Comparison of ENCODE assay signal across 9 cellular contexts in genomic region chr14:71289536-71289935, GRCh38. TPM values are rescaled to one million over a fixed set of nuclear protein-coding genes. Genes with fewer than 3 reads are reported as not detected.
DNase-seq lines count a peak whose midpoint lies in the region; ATAC-seq and TF ChIP-seq lines count a peak whose summit lies in the region.
"Had no signal": no experiment of that assay in that cellular context is flagged by ENCODE, and none has a peak within 500 bp of the region (broad histone marks: within the 10 kb centered on the region; RNA-seq: fewer than 3 reads in every experiment).

No MANE protein-coding gene starts in this region.

- TF ChIP-seq POLR2A in Peyer's patch (IDR thresholded peaks at IDR 0.05): no peak

- H3K4me2 ChIP-seq in GM23248 (ENCODE audit: unreplicated experiment): no peak overlapping the region

- H3K9me3 ChIP-seq in Peyer's patch (no peaks in the 10 kb centered on the region), GM23248 (ENCODE audit: low read depth) (no peaks in the 10 kb centered on the region)

- no peak overlapping the region for H2AFZ ChIP-seq in GM23248

- H3K4me1 Mint-ChIP-seq in activated T-cell treated with anti-CD3 and anti-CD28 coated beads, Interleukin-2, amount 50 U/mL, for 72 hours (ENCODE audit: low read depth): peaks cover 21% of the 10 kb centered on the region
- peaks cover 28% of the 10 kb centered on the region for H3K4me1 Mint-ChIP-seq in stimulated activated effector memory CD8-positive, alpha-beta T cell treated with anti-CD3 and anti-CD28 coated beads, Interleukin-12 subunit alpha, Interleukin-12 subunit beta, amount 100 ng/mL, for 72 hours

- DNase-seq in activated T-cell treated with anti-CD3 and anti-CD28 coated beads, Interleukin-2, amount 50 U/mL, for 72 hours: peak; percentile 18 to 21
- no peak for DNase-seq in activated T-cell treated with anti-CD3 and anti-CD28 coated beads, Interleukin-2, amount 50 U/mL, for 1 hour
- DNase-seq in Peyer's patch: peak in 2 of 3 donors; percentile 27 to 61
- peak in 1 of 2 donors; percentile 53 for DNase-seq in stimulated activated effector memory CD8-positive, alpha-beta T cell treated with anti-CD3 and anti-CD28 coated beads, Interleukin-12 subunit alpha, Interleukin-12 subunit beta, amount 100 ng/mL, for 72 hours (ENCODE audit: low spot score in 2 of 2)
- DNase-seq in GM23248: no peak
- no peak for DNase-seq in posterior cingulate gyrus
- DNase-seq: tibial artery had no signal

- H3K4me3 ChIP-seq in Peyer's patch (no peak overlapping the region), GM23248 (no peak overlapping the region)
- H3K4me3 ChIP-seq: tibial artery had no signal

- H3K27me3 ChIP-seq in Peyer's patch (no peaks in the 10 kb centered on the region), GM23248 (replicated peaks; ENCODE audit: insufficient read depth) (no peaks in the 10 kb centered on the region)
- H3K27me3 ChIP-seq: tibial artery had no signal

- peaks cover 0 to 4% of the 10 kb centered on the region in 2 donors for H3K9me3 Mint-ChIP-seq in activated T-cell treated with anti-CD3 and anti-CD28 coated beads, Interleukin-2, amount 50 U/mL, for 72 hours
- H3K9me3 Mint-ChIP-seq in stimulated activated effector memory CD8-positive, alpha-beta T cell treated with anti-CD3 and anti-CD28 coated beads, Interleukin-12 subunit alpha, Interleukin-12 subunit beta, amount 100 ng/mL, for 72 hours: no peaks in the 10 kb centered on the region

- H3K36me3 ChIP-seq in Peyer's patch (no peaks in the 10 kb centered on the region), GM23248 (ENCODE audit: low read depth) (no peaks in the 10 kb centered on the region)
- H3K36me3 ChIP-seq: tibial artery had no signal

- H3K9me2 ChIP-seq in GM23248 (ENCODE audit: insufficient read depth): no peaks in the 10 kb centered on the region

- TF ChIP-seq CTCF in Peyer's patch (IDR thresholded peaks at IDR 0.05): no peak

- no peak overlapping the region for H3K9ac ChIP-seq in GM23248

- in situ Hi-C loops in GM23248 (cut with MboI): no loop called here

- no peak overlapping the region for H3K27ac Mint-ChIP-seq in activated T-cell treated with anti-CD3 and anti-CD28 coated beads, Interleukin-2, amount 50 U/mL, for 72 hours
- H3K27ac Mint-ChIP-seq in stimulated activated effector memory CD8-positive, alpha-beta T cell treated with anti-CD3 and anti-CD28 coated beads, Interleukin-12 subunit alpha, Interleukin-12 subunit beta, amount 100 ng/mL, for 72 hours: peak overlapping the region; percentile 77

- H4K20me1 ChIP-seq in GM23248 (ENCODE audit: insufficient read depth): no peaks in the 10 kb centered on the region

- peaks cover 2 to 3% of the 10 kb centered on the region in 2 donors for H3K36me3 Mint-ChIP-seq in activated T-cell treated with anti-CD3 and anti-CD28 coated beads, Interleukin-2, amount 50 U/mL, for 72 hours (ENCODE audit: insufficient read depth in 2 of 2)
- no peaks in the 10 kb centered on the region for H3K36me3 Mint-ChIP-seq in stimulated activated effector memory CD8-positive, alpha-beta T cell treated with anti-CD3 and anti-CD28 coated beads, Interleukin-12 subunit alpha, Interleukin-12 subunit beta, amount 100 ng/mL, for 72 hours

- peaks cover 8% of the 10 kb centered on the region for H3K27me3 Mint-ChIP-seq in activated T-cell treated with anti-CD3 and anti-CD28 coated beads, Interleukin-2, amount 50 U/mL, for 72 hours (ENCODE audit: low read depth)

- H3K27ac ChIP-seq in Peyer's patch: no peak overlapping the region
- H3K27ac ChIP-seq in GM23248: no peak overlapping the region
- H3K27ac ChIP-seq: tibial artery had no signal

- intact Hi-C loops in posterior cingulate gyrus (cut with DNase I): no loop called here

- WGBS in GM23248 (ENCODE audit: low coverage in 1 of 2, low lambda C conversion rate in 2 of 2, missing lambda C conversion rate in 2 of 2), 2 experiments: 96 to 98% methylated on average over 4 of the region's 4 CpGs

- peaks cover 6% of the 10 kb centered on the region for H3F3A ChIP-seq in GM23248 (ENCODE audit: insufficient read depth)

- peak overlapping the region; percentile 34 to 64 for H3K4me3 Mint-ChIP-seq in activated T-cell treated with anti-CD3 and anti-CD28 coated beads, Interleukin-2, amount 50 U/mL, for 72 hours
- peak overlapping the region; percentile 31 for H3K4me3 Mint-ChIP-seq in stimulated activated effector memory CD8-positive, alpha-beta T cell treated with anti-CD3 and anti-CD28 coated beads, Interleukin-12 subunit alpha, Interleukin-12 subunit beta, amount 100 ng/mL, for 72 hours

- peak; percentile 41 to 46 for ATAC-seq in activated T-cell treated with anti-CD3 and anti-CD28 coated beads, Interleukin-2, amount 50 U/mL, for 72 hours (replicated peaks in 1 of 2)
- peak; percentile 70 for ATAC-seq in HG02571 (IDR thresholded peaks at IDR 0.05; ENCODE audit: unreplicated experiment)
- ATAC-seq in stimulated activated effector memory CD8-positive, alpha-beta T cell treated with anti-CD3 and anti-CD28 coated beads, Interleukin-12 subunit alpha, Interleukin-12 subunit beta, amount 100 ng/mL, for 72 hours: peak; percentile 78
- ATAC-seq in HG03571 (IDR thresholded peaks at IDR 0.05; ENCODE audit: unreplicated experiment): no peak

- no peaks in the 10 kb centered on the region for H3K79me2 ChIP-seq in GM23248 (ENCODE audit: insufficient read depth)

- H3K4me1 ChIP-seq in Peyer's patch (no peaks in the 10 kb centered on the region), GM23248 (ENCODE audit: insufficient read depth) (peaks cover 10% of the 10 kb centered on the region; the same call in 1 of the 2 replicates)

RNA-seq across cellular contexts. Expression of gene SIPA1L1, which starts 30.7 kb away (rescaled TPM):
- total RNA-seq in activated T-cell treated with anti-CD3 and anti-CD28 coated beads, Interleukin-2, amount 50 U/mL, for 72 hours: 100 to 1,000 TPM in 1 of 2 donors, 10 to 100 TPM in 1; 89.7 to 126 TPM
- total RNA-seq in Peyer's patch: 100 to 1,000 TPM in 1 of 4 donors, 10 to 100 TPM in 3; 63.0 to 107 (median 81.7) TPM
- total RNA-seq in GM23248 (2014; rRNA removed; shearing (Covaris generic)): 56.3 and 69.3 TPM in 2 replicates
- 63.7 and 67.0 TPM in 2 replicates for polyA plus RNA-seq in GM23248 (2016; fragmentation: Nextera tagmentation; extraction: Ambion mirVana)

Comparison
In these comparisons a context has a peak if more than half of its experiments do, and no peak if none do; other contexts are left out.
1. DNase-seq: peak in activated T-cell treated with anti-CD3 and anti-CD28 coated beads, Interleukin-2, amount 50 U/mL, for 72 hours (2 of 2) and Peyer's patch (2 of 3); none in activated T-cell treated with anti-CD3 and anti-CD28 coated beads, Interleukin-2, amount 50 U/mL, for 1 hour (single experiment), GM23248 (single experiment) and posterior cingulate gyrus (0 of 10).